Comparison of ENCODE assay signal across 3 cellular contexts in the genomic region with DNA sequence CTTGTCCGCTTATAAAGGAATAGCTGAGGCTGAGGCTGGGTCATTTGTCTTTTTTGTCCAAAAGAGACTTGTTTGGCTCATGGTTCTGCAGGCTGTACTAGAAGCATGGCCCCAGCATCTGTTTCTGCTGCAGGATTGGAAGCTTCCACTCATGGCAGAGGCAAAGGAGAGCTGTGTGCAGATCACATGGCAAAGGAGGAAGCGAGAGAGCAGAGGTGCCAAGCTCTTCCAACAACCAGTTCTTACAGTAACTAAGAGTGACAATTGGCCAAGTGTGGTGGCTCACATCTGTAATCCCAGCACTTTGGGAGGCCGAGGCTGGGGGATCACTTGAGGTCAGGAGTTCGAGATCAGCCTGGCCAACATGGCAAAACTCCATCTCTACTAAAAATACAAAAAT. TPM values are rescaled to one million over a fixed set of nuclear protein-coding genes. Genes with fewer than 3 reads are reported as not detected.
"Had no signal": no experiment of that assay in that cellular context is flagged by ENCODE, and none has a peak within 500 bp of the region (broad histone marks: within the 10 kb centered on the region; RNA-seq: fewer than 3 reads in every experiment).

No MANE protein-coding gene starts in this region.

RNA-seq across cellular contexts. Expression of gene VPREB3, which starts 26.1 kb away (rescaled TPM):
- total RNA-seq: activated CD4-positive, alpha-beta memory T cell treated with anti-CD3 and anti-CD28 coated beads, Interleukin-2, amount 10 ng/mL, durations not matched to agents 7 days and 5 days; bronchial epithelial cell; RPMI7951 had no signal

RNA-seq across cellular contexts. Expression of gene C22orf15, which starts 34.7 kb away (rescaled TPM):
- total RNA-seq: bronchial epithelial cell, RPMI7951 had no signal

RNA-seq across cellular contexts. Expression of gene RGL4, which starts 37.3 kb away (rescaled TPM):
- total RNA-seq: bronchial epithelial cell had no signal
